In the genomic region with DNA sequence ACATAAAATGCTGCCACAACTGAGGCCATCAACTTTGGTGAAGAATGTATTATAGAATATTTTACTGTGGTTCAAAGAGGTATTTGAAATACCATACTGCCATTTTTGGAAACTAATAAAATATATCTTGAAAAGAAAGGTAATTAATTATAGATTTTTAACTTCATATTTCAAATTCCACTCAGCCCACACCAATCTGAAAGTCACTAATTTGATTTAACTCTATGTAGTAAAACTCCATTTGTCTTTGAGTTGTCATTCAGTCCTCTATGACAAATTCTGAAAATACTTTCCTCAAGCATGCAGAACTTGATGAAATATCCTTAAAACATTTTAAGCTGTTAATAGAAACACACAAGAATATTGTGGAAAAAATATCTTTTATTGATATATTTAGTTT, we compare ENCODE assay signal across 1 cellular context.
TF ChIP-seq lines count a peak whose summit lies in the region.

No MANE protein-coding gene starts in this region.

TF ChIP-seq in SK-N-SH, 30 proteins besides CTCF, POLR2A, EP300 and RAD21 (continued from another document):
- TF ChIP-seq, protein P1, sequence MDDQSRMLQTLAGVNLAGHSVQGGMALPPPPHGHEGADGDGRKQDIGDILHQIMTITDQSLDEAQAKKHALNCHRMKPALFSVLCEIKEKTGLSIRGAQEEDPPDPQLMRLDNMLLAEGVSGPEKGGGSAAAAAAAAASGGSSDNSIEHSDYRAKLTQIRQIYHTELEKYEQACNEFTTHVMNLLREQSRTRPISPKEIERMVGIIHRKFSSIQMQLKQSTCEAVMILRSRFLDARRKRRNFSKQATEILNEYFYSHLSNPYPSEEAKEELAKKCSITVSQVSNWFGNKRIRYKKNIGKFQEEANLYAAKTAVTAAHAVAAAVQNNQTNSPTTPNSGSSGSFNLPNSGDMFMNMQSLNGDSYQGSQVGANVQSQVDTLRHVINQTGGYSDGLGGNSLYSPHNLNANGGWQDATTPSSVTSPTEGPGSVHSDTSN (IDR thresholded peaks at IDR 0.05), result peak; percentile 83
- TF ChIP-seq, protein P2, sequence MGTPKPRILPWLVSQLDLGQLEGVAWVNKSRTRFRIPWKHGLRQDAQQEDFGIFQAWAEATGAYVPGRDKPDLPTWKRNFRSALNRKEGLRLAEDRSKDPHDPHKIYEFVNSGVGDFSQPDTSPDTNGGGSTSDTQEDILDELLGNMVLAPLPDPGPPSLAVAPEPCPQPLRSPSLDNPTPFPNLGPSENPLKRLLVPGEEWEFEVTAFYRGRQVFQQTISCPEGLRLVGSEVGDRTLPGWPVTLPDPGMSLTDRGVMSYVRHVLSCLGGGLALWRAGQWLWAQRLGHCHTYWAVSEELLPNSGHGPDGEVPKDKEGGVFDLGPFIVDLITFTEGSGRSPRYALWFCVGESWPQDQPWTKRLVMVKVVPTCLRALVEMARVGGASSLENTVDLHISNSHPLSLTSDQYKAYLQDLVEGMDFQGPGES (IDR thresholded peaks at IDR 0.05; ENCODE audit: low read depth, low read length), result no peak
- no peak for TF ChIP-seq GATA2 (CRISPR knock-in tag; IDR thresholded peaks at IDR 0.05)
- TF ChIP-seq, protein P3, sequence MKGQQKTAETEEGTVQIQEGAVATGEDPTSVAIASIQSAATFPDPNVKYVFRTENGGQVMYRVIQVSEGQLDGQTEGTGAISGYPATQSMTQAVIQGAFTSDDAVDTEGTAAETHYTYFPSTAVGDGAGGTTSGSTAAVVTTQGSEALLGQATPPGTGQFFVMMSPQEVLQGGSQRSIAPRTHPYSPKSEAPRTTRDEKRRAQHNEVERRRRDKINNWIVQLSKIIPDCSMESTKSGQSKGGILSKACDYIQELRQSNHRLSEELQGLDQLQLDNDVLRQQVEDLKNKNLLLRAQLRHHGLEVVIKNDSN (IDR thresholded peaks at IDR 0.05; ENCODE audit: borderline replicate concordance, low read depth), result no peak
- TF ChIP-seq, protein P4, sequence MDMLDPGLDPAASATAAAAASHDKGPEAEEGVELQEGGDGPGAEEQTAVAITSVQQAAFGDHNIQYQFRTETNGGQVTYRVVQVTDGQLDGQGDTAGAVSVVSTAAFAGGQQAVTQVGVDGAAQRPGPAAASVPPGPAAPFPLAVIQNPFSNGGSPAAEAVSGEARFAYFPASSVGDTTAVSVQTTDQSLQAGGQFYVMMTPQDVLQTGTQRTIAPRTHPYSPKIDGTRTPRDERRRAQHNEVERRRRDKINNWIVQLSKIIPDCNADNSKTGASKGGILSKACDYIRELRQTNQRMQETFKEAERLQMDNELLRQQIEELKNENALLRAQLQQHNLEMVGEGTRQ (IDR thresholded peaks at IDR 0.05; ENCODE audit: borderline replicate concordance, low read depth, low read length), result no peak
- peak; percentile 69 for TF ChIP-seq JUND (IDR thresholded peaks at IDR 0.05)
- TF ChIP-seq ELF1 (IDR thresholded peaks at IDR 0.05), result no peak
- TF ChIP-seq FOXJ3 (CRISPR knock-in tag; IDR thresholded peaks at IDR 0.05), result no peak
TF ChIP-seq in SK-N-SH: peak in this region for 10.
